Comparison of ENCODE assay signal across 26 cellular contexts in the genomic region with DNA sequence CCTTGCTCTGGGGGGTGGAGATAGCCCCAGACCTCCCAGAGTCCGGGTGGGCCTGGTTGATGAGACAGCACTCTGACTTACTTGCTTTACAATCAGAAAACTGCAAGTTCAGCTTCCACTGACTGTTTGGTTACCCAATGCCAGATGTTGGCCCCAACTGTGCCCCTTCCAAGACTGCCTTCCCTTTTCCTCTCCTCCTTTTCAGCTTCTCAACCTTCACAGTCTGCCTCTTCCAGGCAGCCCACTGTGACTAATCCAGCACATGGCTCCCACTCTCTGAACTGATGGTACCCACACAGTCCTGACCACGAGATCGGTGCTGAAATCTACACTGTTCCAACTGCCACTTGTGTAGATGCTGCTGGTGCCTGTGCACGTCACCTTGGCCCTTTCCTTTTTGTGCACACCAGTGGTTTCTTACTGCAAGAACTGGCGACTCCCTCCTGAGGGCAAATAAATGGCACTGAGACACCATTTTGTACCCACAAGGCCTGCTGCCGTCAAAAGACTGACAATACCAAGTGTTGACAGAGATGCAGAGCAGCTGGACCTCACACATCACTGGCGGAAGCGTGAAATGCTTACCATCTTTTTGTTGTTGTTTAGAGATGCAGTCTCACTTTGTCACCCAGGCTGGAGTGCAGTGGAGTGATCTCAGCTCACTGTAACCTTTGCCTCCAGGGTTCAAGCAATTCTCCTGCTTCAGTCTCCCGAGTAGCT. TPM values are rescaled to one million over a fixed set of nuclear protein-coding genes. Genes with fewer than 3 reads are reported as not detected.
DNase-seq lines count a peak whose midpoint lies in the region; ATAC-seq, FAIRE-seq and TF ChIP-seq lines count a peak whose summit lies in the region.
"Had no signal": no experiment of that assay in that cellular context is flagged by ENCODE, and none has a peak within 500 bp of the region (broad histone marks: within the 10 kb centered on the region; RNA-seq: fewer than 3 reads in every experiment).

No MANE protein-coding gene starts in this region.

- no peak for DNase-seq in activated CD4-positive, alpha-beta memory T cell treated with anti-CD3 and anti-CD28 coated beads for 36 hours
- no peak for DNase-seq in activated CD4-positive, alpha-beta memory T cell treated with anti-CD3 and anti-CD28 coated beads, Interleukin-2, amount 10 ng/mL, durations not matched to agents 7 days and 5 days
- DNase-seq in T-helper 17 cell, result no peak
- DNase-seq in endothelial cell (ENCODE audit: low spot score), result no peak
- DNase-seq in progenitor cell of endocrine pancreas (ENCODE audit: low spot score, unreplicated experiment), result no peak
- DNase-seq in GM12891 (ENCODE audit: insufficient read length, low spot score), result no peak
- no peak for DNase-seq in activated CD4-positive, CD25-positive, alpha-beta regulatory T cell treated with anti-CD3 and anti-CD28 coated beads, Interleukin-2, amount 50 U/mL, for 72 hours
- DNase-seq: activated CD4-positive, alpha-beta T cell treated with anti-CD3 and anti-CD28 coated beads, Interleukin-2, amount 50 U/mL, for 48 hours; activated T-cell treated with anti-CD3 and anti-CD28 coated beads, Interleukin-2, amount 50 U/mL, for 72 hours; anterior cingulate cortex; DMS79; foreskin melanocyte; GM23248; mesendoderm; MG63; NCI-H187; NCI-H226; stimulated activated CD4-positive, alpha-beta T cell treated with anti-CD3 and anti-CD28 coated beads, Interleukin-15, amount 100 ng/mL, for 24 hours; stimulated activated naive CD4-positive, alpha-beta T cell had no signal

- H3K9me3 Mint-ChIP-seq in activated CD4-positive, alpha-beta memory T cell treated with anti-CD3 and anti-CD28 coated beads for 36 hours, result no peaks in the 10 kb centered on the region
- no peaks in the 10 kb centered on the region for H3K9me3 Mint-ChIP-seq in activated CD4-positive, alpha-beta memory T cell treated with anti-CD3 and anti-CD28 coated beads, Interleukin-2, amount 10 ng/mL, durations not matched to agents 7 days and 5 days
- H3K9me3 Mint-ChIP-seq in endothelial cell (ENCODE audit: unreplicated experiment) (no peaks in the 10 kb centered on the region), progenitor cell of endocrine pancreas (ENCODE audit: low read depth) (no peaks in the 10 kb centered on the region)
- H3K9me3 Mint-ChIP-seq: activated T-cell treated with anti-CD3 and anti-CD28 coated beads, Interleukin-2, amount 50 U/mL, for 72 hours had no signal

- TF ChIP-seq CTCF in endothelial cell (IDR thresholded peaks at IDR 0.05; ENCODE audit: unreplicated experiment), result no peak
- no peak for TF ChIP-seq CTCF in progenitor cell of endocrine pancreas (IDR thresholded peaks at IDR 0.05; ENCODE audit: unreplicated experiment)

- H3K9me3 ChIP-seq in T-helper 17 cell (ENCODE audit: control insufficient read depth, low read length, poor library complexity, severe bottlenecking), result no peaks in the 10 kb centered on the region
- H3K9me3 ChIP-seq: MG63, right atrium auricular region, tibial nerve had no signal

- no peak for TF ChIP-seq POLR2A in GM12891 (IDR thresholded peaks at IDR 0.05; ENCODE audit: low read depth, low read length)

- CTCF ChIA-PET in activated CD4-positive, alpha-beta memory T cell treated with anti-CD3 and anti-CD28 coated beads for 36 hours (lab: Charles Lee), result interaction anchor here (1.0 to 3.0 kb wide), 3 partner anchors 47 to 56 kb away, joined by 3 to 25 read pairs (median 8); no protein-coding TSS in a partner anchor
- CTCF ChIA-PET in activated CD4-positive, alpha-beta memory T cell treated with anti-CD3 and anti-CD28 coated beads, Interleukin-2, amount 10 ng/mL, durations not matched to agents 7 days and 5 days (lab: Charles Lee), result no interaction called here

- H3K27me3 Mint-ChIP-seq in activated CD4-positive, alpha-beta memory T cell treated with anti-CD3 and anti-CD28 coated beads for 36 hours, result peaks cover 6% of the 10 kb centered on the region
- peaks cover 3% of the 10 kb centered on the region for H3K27me3 Mint-ChIP-seq in activated CD4-positive, alpha-beta memory T cell treated with anti-CD3 and anti-CD28 coated beads, Interleukin-2, amount 10 ng/mL, durations not matched to agents 7 days and 5 days
- H3K27me3 Mint-ChIP-seq in T-helper 17 cell, result no peaks in the 10 kb centered on the region
- H3K27me3 Mint-ChIP-seq in endothelial cell (ENCODE audit: unreplicated experiment), result peaks cover 16% of the 10 kb centered on the region
- H3K27me3 Mint-ChIP-seq in progenitor cell of endocrine pancreas, result peaks cover 6% of the 10 kb centered on the region

- POLR2A ChIA-PET in activated CD4-positive, alpha-beta memory T cell treated with anti-CD3 and anti-CD28 coated beads for 36 hours (lab: Charles Lee), result no interaction called here
- POLR2A ChIA-PET in activated CD4-positive, alpha-beta memory T cell treated with anti-CD3 and anti-CD28 coated beads, Interleukin-2, amount 10 ng/mL, durations not matched to agents 7 days and 5 days (lab: Charles Lee), result no interaction called here

- ATAC-seq in T-helper 17 cell, result no peak
- no peak for ATAC-seq in HG03521 (IDR thresholded peaks at IDR 0.05; ENCODE audit: unreplicated experiment)
- ATAC-seq: activated T-cell treated with anti-CD3 and anti-CD28 coated beads, Interleukin-2, amount 50 U/mL, for 72 hours had no signal

- H3K27ac Mint-ChIP-seq in activated CD4-positive, alpha-beta memory T cell treated with anti-CD3 and anti-CD28 coated beads for 36 hours, result no peak overlapping the region
- H3K27ac Mint-ChIP-seq in activated CD4-positive, alpha-beta memory T cell treated with anti-CD3 and anti-CD28 coated beads, Interleukin-2, amount 10 ng/mL, durations not matched to agents 7 days and 5 days, result no peak overlapping the region
- no peak overlapping the region for H3K27ac Mint-ChIP-seq in T-helper 17 cell
- H3K27ac Mint-ChIP-seq in endothelial cell (ENCODE audit: unreplicated experiment), result no peak overlapping the region
- H3K27ac Mint-ChIP-seq in progenitor cell of endocrine pancreas, result no peak overlapping the region

- H3K4me1 Mint-ChIP-seq in activated CD4-positive, alpha-beta memory T cell treated with anti-CD3 and anti-CD28 coated beads for 36 hours (ENCODE audit: low read depth), result peaks cover 24% of the 10 kb centered on the region
- peaks cover 26% of the 10 kb centered on the region for H3K4me1 Mint-ChIP-seq in activated CD4-positive, alpha-beta memory T cell treated with anti-CD3 and anti-CD28 coated beads, Interleukin-2, amount 10 ng/mL, durations not matched to agents 7 days and 5 days
- H3K4me1 Mint-ChIP-seq in T-helper 17 cell, result peaks cover 21% of the 10 kb centered on the region
- H3K4me1 Mint-ChIP-seq in endothelial cell (ENCODE audit: unreplicated experiment), result peaks cover 10% of the 10 kb centered on the region
- H3K4me1 Mint-ChIP-seq in progenitor cell of endocrine pancreas (ENCODE audit: low read depth), result peaks cover 13% of the 10 kb centered on the region

- FAIRE-seq in GM12891 (lab: Jason Lieb, UNC), result no peak
- FAIRE-seq: A204.1, endometrium, TTC549 had no signal

- no peaks in the 10 kb centered on the region for H3K36me3 Mint-ChIP-seq in activated CD4-positive, alpha-beta memory T cell treated with anti-CD3 and anti-CD28 coated beads for 36 hours
- H3K36me3 Mint-ChIP-seq in activated CD4-positive, alpha-beta memory T cell treated with anti-CD3 and anti-CD28 coated beads, Interleukin-2, amount 10 ng/mL, durations not matched to agents 7 days and 5 days (ENCODE audit: low read depth), result peaks cover 2% of the 10 kb centered on the region
- H3K36me3 Mint-ChIP-seq in T-helper 17 cell (ENCODE audit: low read depth) (no peaks in the 10 kb centered on the region), endothelial cell (ENCODE audit: low read depth, unreplicated experiment) (no peaks in the 10 kb centered on the region), progenitor cell of endocrine pancreas (ENCODE audit: insufficient read depth) (no peaks in the 10 kb centered on the region)

- H3K4me3 Mint-ChIP-seq in activated CD4-positive, alpha-beta memory T cell treated with anti-CD3 and anti-CD28 coated beads for 36 hours, result peak overlapping the region; percentile 13
- H3K4me3 Mint-ChIP-seq in activated CD4-positive, alpha-beta memory T cell treated with anti-CD3 and anti-CD28 coated beads, Interleukin-2, amount 10 ng/mL, durations not matched to agents 7 days and 5 days, result no peak overlapping the region
- H3K4me3 Mint-ChIP-seq in T-helper 17 cell, result peak overlapping the region; percentile 45
- H3K4me3 Mint-ChIP-seq in endothelial cell (ENCODE audit: unreplicated experiment), result peak overlapping the region; percentile 93
- H3K4me3 Mint-ChIP-seq in progenitor cell of endocrine pancreas (ENCODE audit: low read depth), result peak overlapping the region; percentile 76

- intact Hi-C loops in activated CD4-positive, alpha-beta memory T cell treated with anti-CD3 and anti-CD28 coated beads for 36 hours (cut with micrococcal nuclease), result loop anchor here (5.0 kb wide), 1 partner anchor 53 kb away; a partner anchor contains a TSS

RNA-seq across cellular contexts. Expression of a gene that starts 1.8 kb away (rescaled TPM):
- 10 to 100 TPM; 68.4 to 72.4 TPM for total RNA-seq in activated CD4-positive, alpha-beta memory T cell treated with anti-CD3 and anti-CD28 coated beads for 36 hours
- 10 to 100 TPM; 80.1 to 82.0 TPM for total RNA-seq in activated CD4-positive, alpha-beta memory T cell treated with anti-CD3 and anti-CD28 coated beads, Interleukin-2, amount 10 ng/mL, durations not matched to agents 7 days and 5 days
- 100 to 1,000 TPM; 108 to 128 TPM for total RNA-seq in T-helper 17 cell
- total RNA-seq in endothelial cell (ENCODE audit: unreplicated experiment), result 106 TPM
- 119 and 130 TPM in 2 replicates for total RNA-seq in progenitor cell of endocrine pancreas
- 36.5 TPM for polyA plus RNA-seq in GM12891 (2012; ENCODE audit: low read depth, missing spikeins)

RNA-seq across cellular contexts. Expression of a gene that starts 16.5 kb away (rescaled TPM):
- not detected for total RNA-seq in activated CD4-positive, alpha-beta memory T cell treated with anti-CD3 and anti-CD28 coated beads for 36 hours
- not detected for total RNA-seq in activated CD4-positive, alpha-beta memory T cell treated with anti-CD3 and anti-CD28 coated beads, Interleukin-2, amount 10 ng/mL, durations not matched to agents 7 days and 5 days
- total RNA-seq in T-helper 17 cell (not detected), endothelial cell (ENCODE audit: unreplicated experiment) (3.3 TPM), progenitor cell of endocrine pancreas (0.60 and 0.73 TPM in 2 replicates)
- polyA plus RNA-seq in GM12891 (2012; ENCODE audit: low read depth, missing spikeins), result not detected
- total RNA-seq: activated T-cell treated with anti-CD3 and anti-CD28 coated beads, Interleukin-2, amount 50 U/mL, for 72 hours; GM23248; right atrium auricular region; RPMI7951 had no signal
- polyA plus RNA-seq: GM23248 had no signal

RNA-seq across cellular contexts. Expression of a gene that starts 22.2 kb away (rescaled TPM):
- not detected for total RNA-seq in activated CD4-positive, alpha-beta memory T cell treated with anti-CD3 and anti-CD28 coated beads for 36 hours
- not detected for total RNA-seq in activated CD4-positive, alpha-beta memory T cell treated with anti-CD3 and anti-CD28 coated beads, Interleukin-2, amount 10 ng/mL, durations not matched to agents 7 days and 5 days
- total RNA-seq in T-helper 17 cell, result under 1 TPM in 1 of 2 donors, not detected in 1; 0.10 TPM
- not detected for total RNA-seq in endothelial cell (ENCODE audit: unreplicated experiment)
- 0.24 and 0.47 TPM in 2 replicates for total RNA-seq in progenitor cell of endocrine pancreas
- polyA plus RNA-seq in GM12891 (2012; ENCODE audit: low read depth, missing spikeins), result not detected
- total RNA-seq: GM23248, right atrium auricular region, RPMI7951 had no signal
- polyA plus RNA-seq: GM23248 had no signal

RNA-seq across cellular contexts. Expression of a gene that starts 35.1 kb away (rescaled TPM):
- not detected for total RNA-seq in activated CD4-positive, alpha-beta memory T cell treated with anti-CD3 and anti-CD28 coated beads for 36 hours
- total RNA-seq in activated CD4-positive, alpha-beta memory T cell treated with anti-CD3 and anti-CD28 coated beads, Interleukin-2, amount 10 ng/mL, durations not matched to agents 7 days and 5 days, result not detected
- total RNA-seq in T-helper 17 cell (not detected), endothelial cell (ENCODE audit: unreplicated experiment) (not detected), progenitor cell of endocrine pancreas (not detected in 2 replicates)
- 0.06 TPM for polyA plus RNA-seq in GM12891 (2012; ENCODE audit: low read depth, missing spikeins)
- total RNA-seq: GM23248, right atrium auricular region, RPMI7951 had no signal
- polyA plus RNA-seq: GM23248 had no signal

RNA-seq across cellular contexts. Expression of a gene that starts 54.8 kb away (rescaled TPM):
- total RNA-seq in activated CD4-positive, alpha-beta memory T cell treated with anti-CD3 and anti-CD28 coated beads for 36 hours, result 10 to 100 TPM; 32.8 to 32.9 TPM
- 10 to 100 TPM; 36.1 to 36.8 TPM for total RNA-seq in activated CD4-positive, alpha-beta memory T cell treated with anti-CD3 and anti-CD28 coated beads, Interleukin-2, amount 10 ng/mL, durations not matched to agents 7 days and 5 days
- 10 to 100 TPM; 30.0 to 41.4 TPM for total RNA-seq in T-helper 17 cell
- 62.1 TPM for total RNA-seq in endothelial cell (ENCODE audit: unreplicated experiment)
- total RNA-seq in progenitor cell of endocrine pancreas, result 51.2 and 53.8 TPM in 2 replicates
- 15.7 TPM for polyA plus RNA-seq in GM12891 (2012; ENCODE audit: low read depth, missing spikeins)
